ENCODE assay signal across 9 cellular contexts in the genomic region with DNA sequence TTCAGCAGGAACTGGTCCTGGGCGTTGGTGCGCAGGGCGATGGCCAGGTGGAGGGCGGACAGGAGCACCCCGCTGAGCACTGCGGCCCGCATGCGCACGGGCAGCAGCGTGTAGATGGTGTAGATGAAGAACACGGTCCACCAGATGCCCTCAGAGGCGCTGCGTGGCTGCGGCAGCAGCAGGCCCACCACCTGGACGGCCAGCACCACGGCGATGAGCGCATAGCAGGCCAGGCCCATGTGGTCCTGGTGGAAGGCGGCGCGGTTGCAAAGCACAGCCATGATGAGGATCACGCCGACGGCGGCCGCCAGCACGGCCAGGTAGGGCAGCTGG. TPM values are rescaled to one million over a fixed set of nuclear protein-coding genes. Genes with fewer than 3 reads are reported as not detected.
DNase-seq lines count a peak whose midpoint lies in the region; ATAC-seq and TF ChIP-seq lines count a peak whose summit lies in the region.
"Had no signal": no experiment of that assay in that cellular context is flagged by ENCODE, and none has a peak within 500 bp of the region (broad histone marks: within the 10 kb centered on the region; RNA-seq: fewer than 3 reads in every experiment).

No MANE protein-coding gene starts in this region.

- no peak for TF ChIP-seq POLR2A in Peyer's patch (IDR thresholded peaks at IDR 0.05)

- POLR2A ChIA-PET in naive thymus-derived CD8-positive, alpha-beta T cell (lab: Charles Lee), result no interaction called here

- TF ChIP-seq CTCF in Peyer's patch (IDR thresholded peaks at IDR 0.05), result no peak

- H3K9me3 Mint-ChIP-seq in effector memory CD8-positive, alpha-beta T cell, result no peaks in the 10 kb centered on the region
- H3K9me3 Mint-ChIP-seq in naive thymus-derived CD8-positive, alpha-beta T cell, result peaks cover 0 to 3% (median 0%) of the 10 kb centered on the region in 9 donors
- H3K9me3 Mint-ChIP-seq: nephron progenitor cell had no signal

- H3K9me3 ChIP-seq in Peyer's patch, result no peaks in the 10 kb centered on the region

- ATAC-seq in effector memory CD8-positive, alpha-beta T cell (replicated peaks), result no peak
- ATAC-seq in naive thymus-derived CD8-positive, alpha-beta T cell, result no peak
- ATAC-seq in GM21360 (IDR thresholded peaks at IDR 0.05; ENCODE audit: unreplicated experiment), result no peak

- DNase-seq in Peyer's patch (no peak), GF-D8 (lab: John Stamatoyannopoulos, UW) (no peak), MV-4-11 (lab: John Stamatoyannopoulos, UW) (no peak)
- no peak for DNase-seq in effector memory CD8-positive, alpha-beta T cell
- DNase-seq in naive thymus-derived CD8-positive, alpha-beta T cell, result no peak
- DNase-seq: NCI-H510A treated with DMSO at 0.1 percent for 48 hours had no signal

- H3K27ac ChIP-seq in Peyer's patch (peak overlapping the region in 3 of 4 donors; percentile 31 to 87 (median 73)), temporal lobe (ENCODE audit: low read depth, low read length) (peak overlapping the region; percentile 99)

- H3K4me3 ChIP-seq in Peyer's patch, result peak overlapping the region; percentile 10 to 64 (median 53)

- peaks cover 0 to 4% of the 10 kb centered on the region in 2 donors for H3K4me1 Mint-ChIP-seq in effector memory CD8-positive, alpha-beta T cell (ENCODE audit: low read depth in 2 of 2)
- H3K4me1 Mint-ChIP-seq in naive thymus-derived CD8-positive, alpha-beta T cell, result peaks cover 0 to 7% (median 6%) of the 10 kb centered on the region in 4 donors

- no peaks in the 10 kb centered on the region for H3K36me3 Mint-ChIP-seq in effector memory CD8-positive, alpha-beta T cell (ENCODE audit: insufficient read depth)
- no peaks in the 10 kb centered on the region for H3K36me3 Mint-ChIP-seq in naive thymus-derived CD8-positive, alpha-beta T cell

- no peaks in the 10 kb centered on the region for H3K36me3 ChIP-seq in Peyer's patch

- peak overlapping the region; percentile 67 to 68 for H3K4me3 Mint-ChIP-seq in effector memory CD8-positive, alpha-beta T cell
- peak overlapping the region in 8 of 10 donors; percentile 18 to 79 (median 62) for H3K4me3 Mint-ChIP-seq in naive thymus-derived CD8-positive, alpha-beta T cell

- no peak overlapping the region for H3K27ac Mint-ChIP-seq in effector memory CD8-positive, alpha-beta T cell
- no peak overlapping the region for H3K27ac Mint-ChIP-seq in naive thymus-derived CD8-positive, alpha-beta T cell
- H3K27ac Mint-ChIP-seq: nephron progenitor cell had no signal

- H3K27me3 Mint-ChIP-seq in effector memory CD8-positive, alpha-beta T cell, result peaks cover 43 to 70% of the 10 kb centered on the region in 2 donors
- peaks cover 38 to 69% (median 57%) of the 10 kb centered on the region in 5 donors for H3K27me3 Mint-ChIP-seq in naive thymus-derived CD8-positive, alpha-beta T cell

- H3K4me1 ChIP-seq in Peyer's patch, result peaks cover 0 to 25% (median 7%) of the 10 kb centered on the region in 4 donors

- peaks cover 0 to 6% of the 10 kb centered on the region in 2 donors for H3K27me3 ChIP-seq in Peyer's patch

RNA-seq across cellular contexts. Expression of a gene that starts 1.5 kb away (rescaled TPM):
- total RNA-seq in Peyer's patch (10 to 100 TPM in 2 of 4 donors, 1 to 10 TPM in 2; 3.5 to 44.6 (median 14.5) TPM), temporal lobe (22.1 TPM)
- not detected for total RNA-seq in naive thymus-derived CD8-positive, alpha-beta T cell
- under 1 TPM in 2 of 3 donors, not detected in 1; 0.03 to 0.07 TPM for polyA plus RNA-seq in naive thymus-derived CD8-positive, alpha-beta T cell
